In genomic region chr2:215748446-215748845, GRCh38 we compare ENCODE assay signal across 18 cellular contexts.
DNase-seq lines count a peak whose midpoint lies in the region; ATAC-seq, FAIRE-seq and TF ChIP-seq lines count a peak whose summit lies in the region.
"Had no signal": no experiment of that assay in that cellular context is flagged by ENCODE, and none has a peak within 500 bp of the region (broad histone marks: within the 10 kb centered on the region; RNA-seq: fewer than 3 reads in every experiment).

No MANE protein-coding gene starts in this region.

- DNase-seq in RCC 7860 (ENCODE audit: low spot score) (peak; percentile 53), head of caudate nucleus (peak in 35 of 42 donors; percentile 7 to 69 (median 32)), midbrain (lab: John Stamatoyannopoulos, UW) (peak; percentile 30), suprapubic skin (ENCODE audit: low spot score in 2 of 2) (peak in 1 of 2 donors; percentile 65), DMS79 treated with DMSO at 0.1 percent for 48 hours (lab: John Stamatoyannopoulos, UW) (no peak)
- no peak for DNase-seq in activated naive CD4-positive, alpha-beta T cell (lab: John Stamatoyannopoulos, UW)
- DNase-seq: activated CD4-positive, alpha-beta T cell treated with anti-CD3 and anti-CD28 coated beads, Interleukin-2, amount 10 ng/mL, durations not matched to agents 24 days and 14 days; activated T-cell treated with anti-CD3 and anti-CD28 coated beads, Interleukin-2, amount 50 U/mL, for 48 hours; amniotic stem cell; CD4-positive, alpha-beta memory T cell; erythroblast; GF-D8; NCI-H1105; NCI-H69; SHP77 treated with DMSO at 0.1 percent for 48 hours; stimulated activated CD4-positive, alpha-beta T cell treated with anti-CD3 and anti-CD28 coated beads, Interleukin-2, amount 100 ng/mL, for 48 hours had no signal

- intact Hi-C loops in head of caudate nucleus (cut with DNase I), result no loop called here

- no peaks in the 10 kb centered on the region for H3K36me3 ChIP-seq in suprapubic skin

- peaks cover 28% of the 10 kb centered on the region for H3K4me1 ChIP-seq in suprapubic skin

- WGBS in suprapubic skin, result 32% methylated on average over 6 of the region's 6 CpGs

- H3K4me3 ChIP-seq in suprapubic skin, result no peak overlapping the region

- no peak for TF ChIP-seq POLR2A in suprapubic skin (IDR thresholded peaks at IDR 0.05)

- no peak for TF ChIP-seq EP300 in suprapubic skin (IDR thresholded peaks at IDR 0.05)

- TF ChIP-seq CTCF in suprapubic skin (IDR thresholded peaks at IDR 0.05), result no peak

- no peaks in the 10 kb centered on the region for H3K27me3 ChIP-seq in suprapubic skin

- H3K9me3 ChIP-seq in suprapubic skin, result no peaks in the 10 kb centered on the region

- ATAC-seq in HG03457 (IDR thresholded peaks at IDR 0.05; ENCODE audit: unreplicated experiment), result no peak
- ATAC-seq in GM21723 (IDR thresholded peaks at IDR 0.05; ENCODE audit: unreplicated experiment), result no peak

- peak overlapping the region; percentile 8 for H3K27ac ChIP-seq in suprapubic skin

- FAIRE-seq in RCC 7860 (lab: Jason Lieb, UNC), result peak; percentile 57

Comparison
In these comparisons a context has a peak if more than half of its experiments do, and no peak if none do; other contexts are left out.
1. DNase-seq: peak in RCC 7860 (single experiment), head of caudate nucleus (35 of 42) and midbrain (single experiment); none in activated naive CD4-positive, alpha-beta T cell (0 of 4) and DMS79 treated with DMSO at 0.1 percent for 48 hours (single experiment).